In the genomic region with DNA sequence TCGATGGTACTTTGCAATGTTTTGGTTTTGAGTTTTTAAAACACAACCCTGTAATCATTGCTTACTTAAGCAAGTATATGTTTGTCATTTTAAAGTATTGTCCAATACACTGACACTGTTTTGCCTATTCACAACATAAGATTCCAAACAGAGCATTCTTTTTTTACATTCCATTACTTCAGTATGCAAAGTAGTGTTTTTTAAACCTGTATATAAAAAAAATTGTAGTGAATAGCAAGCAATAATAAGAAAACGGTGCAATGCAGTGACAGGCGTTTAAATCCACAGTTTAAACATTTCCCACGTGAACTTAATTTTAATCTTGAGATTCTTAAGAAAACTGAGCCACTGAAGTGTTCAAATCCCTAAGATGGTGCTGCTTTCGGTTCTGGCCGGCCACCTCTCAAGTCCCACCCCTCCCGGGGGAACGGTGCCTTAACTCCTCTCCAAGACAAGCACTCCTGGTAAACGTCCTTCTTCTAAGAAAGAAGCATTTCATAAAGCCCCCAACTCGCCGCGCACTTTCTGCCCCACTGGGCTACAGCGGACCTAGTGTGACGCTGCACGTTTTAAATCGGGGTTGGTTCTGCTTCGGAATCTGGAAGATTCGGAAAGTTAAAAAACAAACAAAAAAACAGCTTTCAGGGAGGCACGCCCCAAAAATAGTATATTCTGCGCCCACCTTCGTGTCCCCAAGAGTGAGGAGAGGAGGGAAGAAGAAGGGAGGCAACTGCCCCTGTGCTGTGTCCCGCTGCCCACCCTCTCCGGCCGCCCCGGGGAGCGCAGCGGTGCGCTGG, we compare ENCODE assay signal across 10 cellular contexts. TPM values are rescaled to one million over a fixed set of nuclear protein-coding genes. Genes with fewer than 3 reads are reported as not detected.
DNase-seq lines count a peak whose midpoint lies in the region; ATAC-seq, FAIRE-seq and TF ChIP-seq lines count a peak whose summit lies in the region.
"Had no signal": no experiment of that assay in that cellular context is flagged by ENCODE, and none has a peak within 500 bp of the region (broad histone marks: within the 10 kb centered on the region; RNA-seq: fewer than 3 reads in every experiment).

No MANE protein-coding gene starts in this region.

- H2AFZ ChIP-seq in endothelial cell of umbilical vein (ENCODE audit: low read depth, low read length): peak overlapping the region; percentile 38

- POLR2A ChIA-PET in activated naive CD8-positive, alpha-beta T cell treated with anti-CD3 and anti-CD28 coated beads, Interleukin-2, amount 10 ng/mL, durations not matched to agents 7 days and 5 days (lab: Charles Lee): no interaction called here
- POLR2A ChIA-PET in endothelial cell of umbilical vein (lab: Charles Lee): no interaction called here

- CTCF ChIA-PET in endothelial cell of umbilical vein (lab: Charles Lee): no interaction called here

- intact Hi-C loops in endothelial cell of umbilical vein (cut with micrococcal nuclease) (no loop called here), uterus (cut with DNase I; ENCODE audit: low total_unique reads) (no loop called here)

- H3K9me3 Mint-ChIP-seq in activated naive CD8-positive, alpha-beta T cell treated with anti-CD3 and anti-CD28 coated beads, Interleukin-2, amount 10 ng/mL, durations not matched to agents 7 days and 5 days: no peaks in the 10 kb centered on the region
- H3K9me3 Mint-ChIP-seq in activated naive CD8-positive, alpha-beta T cell treated with anti-CD3 and anti-CD28 coated beads for 36 hours: no peaks in the 10 kb centered on the region
- no peaks in the 10 kb centered on the region for H3K9me3 Mint-ChIP-seq in mesothelial cell of epicardium
- H3K9me3 Mint-ChIP-seq in activated T-helper 17 cell treated with anti-CD3 and anti-CD28 coated beads, Interleukin-2, amount 50 U/mL, for 72 hours: no peaks in the 10 kb centered on the region

- H3K9me1 ChIP-seq in endothelial cell of umbilical vein (replicated peaks; ENCODE audit: control insufficient read depth, extremely low read depth, insufficient read depth, low read length): no peaks in the 10 kb centered on the region

- no peaks in the 10 kb centered on the region for H3K9me3 ChIP-seq in endothelial cell of umbilical vein (replicated peaks; ENCODE audit: control insufficient read depth, insufficient read depth, low read length)
- H3K9me3 ChIP-seq in uterus: no peaks in the 10 kb centered on the region
- H3K9me3 ChIP-seq: body of pancreas had no signal

- H3K79me2 ChIP-seq in endothelial cell of umbilical vein (ENCODE audit: control insufficient read depth, insufficient read depth, low read length): no peaks in the 10 kb centered on the region

- H3K9ac ChIP-seq in endothelial cell of umbilical vein (replicated peaks; ENCODE audit: extremely low read depth, insufficient read depth, low read length): no peak overlapping the region

- ATAC-seq in activated naive CD8-positive, alpha-beta T cell treated with anti-CD3 and anti-CD28 coated beads, Interleukin-2, amount 10 ng/mL, durations not matched to agents 7 days and 5 days (ENCODE audit: low read depth): no peak
- no peak for ATAC-seq in GM21390 (IDR thresholded peaks at IDR 0.05; ENCODE audit: unreplicated experiment)
- no peak for ATAC-seq in activated T-helper 17 cell treated with anti-CD3 and anti-CD28 coated beads, Interleukin-2, amount 50 U/mL, for 72 hours (replicated peaks)

- TF ChIP-seq CTCF in endothelial cell of umbilical vein (IDR thresholded peaks at IDR 0.05; ENCODE audit: extremely low read depth in 1 of 2, insufficient read depth in 1 of 2, low read depth in 1 of 2, low read length in 2 of 2) (no peak), mesothelial cell of epicardium (IDR thresholded peaks at IDR 0.05; ENCODE audit: unreplicated experiment) (no peak), uterus (IDR thresholded peaks at IDR 0.05) (no peak)

- H3K4me3 ChIP-seq in endothelial cell of umbilical vein (replicated peaks in 1 of 3; ENCODE audit: insufficient read depth in 1 of 3, low read depth in 1 of 3, low read length in 3 of 3): peak overlapping the region in 2 of 3 experiments; percentile 7 to 32
- H3K4me3 ChIP-seq in uterus: peak overlapping the region; percentile 78 to 79

- dilution Hi-C loops in endothelial cell of umbilical vein (cut with MboI; ENCODE audit: extremely low pct_ligation_motif_present, low sequenced_read_pairs): no loop called here

- H3K4me1 ChIP-seq in endothelial cell of umbilical vein (ENCODE audit: control insufficient read depth, extremely low read depth, insufficient read depth, low read length) (no peaks in the 10 kb centered on the region), uterus (peaks cover 0 to 9% of the 10 kb centered on the region in 2 donors)

- no peaks in the 10 kb centered on the region for H4K20me1 ChIP-seq in endothelial cell of umbilical vein (replicated peaks; ENCODE audit: control insufficient read depth, extremely low read depth, insufficient read depth, low read length)

- peaks cover 38% of the 10 kb centered on the region for H3K27me3 Mint-ChIP-seq in activated naive CD8-positive, alpha-beta T cell treated with anti-CD3 and anti-CD28 coated beads, Interleukin-2, amount 10 ng/mL, durations not matched to agents 7 days and 5 days
- H3K27me3 Mint-ChIP-seq in activated naive CD8-positive, alpha-beta T cell treated with anti-CD3 and anti-CD28 coated beads for 36 hours: peaks cover 55% of the 10 kb centered on the region
- peaks cover 91% of the 10 kb centered on the region for H3K27me3 Mint-ChIP-seq in mesothelial cell of epicardium (ENCODE audit: low read depth)
- H3K27me3 Mint-ChIP-seq in activated T-helper 17 cell treated with anti-CD3 and anti-CD28 coated beads, Interleukin-2, amount 50 U/mL, for 72 hours: peaks cover 36% of the 10 kb centered on the region

- H3K27ac ChIP-seq in endothelial cell of umbilical vein (ENCODE audit: insufficient read depth, low read depth, low read length): no peak overlapping the region
- H3K27ac ChIP-seq in uterus: peak overlapping the region; percentile 94 to 98
- H3K27ac ChIP-seq: body of pancreas had no signal

- peak overlapping the region; percentile 55 for H3K4me3 Mint-ChIP-seq in activated naive CD8-positive, alpha-beta T cell treated with anti-CD3 and anti-CD28 coated beads, Interleukin-2, amount 10 ng/mL, durations not matched to agents 7 days and 5 days
- no peak overlapping the region for H3K4me3 Mint-ChIP-seq in activated naive CD8-positive, alpha-beta T cell treated with anti-CD3 and anti-CD28 coated beads for 36 hours
- peak overlapping the region; percentile 65 for H3K4me3 Mint-ChIP-seq in mesothelial cell of epicardium
- no peak overlapping the region for H3K4me3 Mint-ChIP-seq in activated T-helper 17 cell treated with anti-CD3 and anti-CD28 coated beads, Interleukin-2, amount 50 U/mL, for 72 hours

- no TSS peak for BruUV-seq in endothelial cell of umbilical vein (replicated peaks; lab: Mats Ljungman, UMichigan)

- no peak for FAIRE-seq in endothelial cell of umbilical vein (lab: Jason Lieb, UNC)
- FAIRE-seq: RCC 7860 had no signal

- H3K36me3 Mint-ChIP-seq in activated naive CD8-positive, alpha-beta T cell treated with anti-CD3 and anti-CD28 coated beads, Interleukin-2, amount 10 ng/mL, durations not matched to agents 7 days and 5 days: no peaks in the 10 kb centered on the region
- H3K36me3 Mint-ChIP-seq in activated naive CD8-positive, alpha-beta T cell treated with anti-CD3 and anti-CD28 coated beads for 36 hours: no peaks in the 10 kb centered on the region
- H3K36me3 Mint-ChIP-seq in mesothelial cell of epicardium: no peaks in the 10 kb centered on the region
- no peaks in the 10 kb centered on the region for H3K36me3 Mint-ChIP-seq in activated T-helper 17 cell treated with anti-CD3 and anti-CD28 coated beads, Interleukin-2, amount 50 U/mL, for 72 hours (ENCODE audit: low read depth)

- peak overlapping the region; percentile 37 for H3K4me2 ChIP-seq in endothelial cell of umbilical vein (ENCODE audit: insufficient read depth, low read length)

- H3K36me3 ChIP-seq in endothelial cell of umbilical vein (ENCODE audit: control insufficient read depth in 2 of 2, extremely low read depth in 1 of 2, insufficient read depth in 2 of 2, low read length in 2 of 2) (no peaks in the 10 kb centered on the region), uterus (no peaks in the 10 kb centered on the region)

- H3K4me1 Mint-ChIP-seq in activated naive CD8-positive, alpha-beta T cell treated with anti-CD3 and anti-CD28 coated beads, Interleukin-2, amount 10 ng/mL, durations not matched to agents 7 days and 5 days: peaks cover 3% of the 10 kb centered on the region
- peaks cover 4% of the 10 kb centered on the region for H3K4me1 Mint-ChIP-seq in activated naive CD8-positive, alpha-beta T cell treated with anti-CD3 and anti-CD28 coated beads for 36 hours
- peaks cover 14% of the 10 kb centered on the region for H3K4me1 Mint-ChIP-seq in mesothelial cell of epicardium
- H3K4me1 Mint-ChIP-seq in activated T-helper 17 cell treated with anti-CD3 and anti-CD28 coated beads, Interleukin-2, amount 50 U/mL, for 72 hours: no peaks in the 10 kb centered on the region

- peaks cover 36 to 50% of the 10 kb centered on the region in 2 experiments for H3K27me3 ChIP-seq in endothelial cell of umbilical vein (ENCODE audit: control insufficient read depth in 2 of 2, insufficient read depth in 2 of 2, low read length in 2 of 2)
- no peaks in the 10 kb centered on the region for H3K27me3 ChIP-seq in uterus

- DNase-seq in activated naive CD8-positive, alpha-beta T cell treated with anti-CD3 and anti-CD28 coated beads, Interleukin-2, amount 10 ng/mL, durations not matched to agents 7 days and 5 days: no peak
- no peak for DNase-seq in activated naive CD8-positive, alpha-beta T cell treated with anti-CD3 and anti-CD28 coated beads for 36 hours
- peak; percentile 5 for DNase-seq in endothelial cell of umbilical vein (ENCODE audit: low read depth, low spot score)
- DNase-seq in mesothelial cell of epicardium (ENCODE audit: low spot score in 2 of 2, unreplicated experiment in 2 of 2): peak in 1 of 2 experiments; percentile 40
- peak; percentile 44 to 67 for DNase-seq in uterus
- DNase-seq in germinal center (ENCODE audit: low spot score): no peak

- H3K27ac Mint-ChIP-seq in activated naive CD8-positive, alpha-beta T cell treated with anti-CD3 and anti-CD28 coated beads, Interleukin-2, amount 10 ng/mL, durations not matched to agents 7 days and 5 days: no peak overlapping the region
- no peak overlapping the region for H3K27ac Mint-ChIP-seq in activated naive CD8-positive, alpha-beta T cell treated with anti-CD3 and anti-CD28 coated beads for 36 hours
- H3K27ac Mint-ChIP-seq in mesothelial cell of epicardium: no peak overlapping the region
- H3K27ac Mint-ChIP-seq in activated T-helper 17 cell treated with anti-CD3 and anti-CD28 coated beads, Interleukin-2, amount 50 U/mL, for 72 hours: no peak overlapping the region

- TF ChIP-seq POLR2A in endothelial cell of umbilical vein (IDR thresholded peaks at IDR 0.05; ENCODE audit: low read depth, low read length) (no peak), uterus (IDR thresholded peaks at IDR 0.05) (no peak)

RNA-seq across cellular contexts. Expression of gene PGR, which starts 2.9 kb away (rescaled TPM):
- not detected for total RNA-seq in activated naive CD8-positive, alpha-beta T cell treated with anti-CD3 and anti-CD28 coated beads, Interleukin-2, amount 10 ng/mL, durations not matched to agents 7 days and 5 days
- not detected for total RNA-seq in activated naive CD8-positive, alpha-beta T cell treated with anti-CD3 and anti-CD28 coated beads for 36 hours
- total RNA-seq in endothelial cell of umbilical vein (not detected in 2 replicates), mesothelial cell of epicardium (0.02 to 0.29 TPM in 2 of 3 replicates, not detected in the other), uterus (100 to 1,000 TPM in 2 of 4 donors, 10 to 100 TPM in 2; 35.2 to 145 (median 108) TPM)
- polyA plus RNA-seq in endothelial cell of umbilical vein: not detected in 2 replicates
- polyA plus RNA-seq in endothelial cell of umbilical vein (2011; cell fraction: cytosol; rRNA removed): not detected in 2 replicates
- not detected in 2 replicates for polyA plus RNA-seq in endothelial cell of umbilical vein (2011; cell fraction: nucleus; rRNA removed)
- not detected in 2 replicates for polyA plus RNA-seq in endothelial cell of umbilical vein (2012)
- polyA minus RNA-seq in endothelial cell of umbilical vein: not detected in 2 replicates
- not detected for polyA minus RNA-seq in endothelial cell of umbilical vein (2011; cell fraction: cytosol; rRNA and poly(A)+ RNA removed)
- polyA minus RNA-seq in endothelial cell of umbilical vein (2011; cell fraction: nucleus; rRNA and poly(A)+ RNA removed): not detected in 2 replicates
- total RNA-seq in activated T-helper 17 cell treated with anti-CD3 and anti-CD28 coated beads, Interleukin-2, amount 50 U/mL, for 72 hours: not detected

Comparison
In these comparisons a context has a peak if more than half of its experiments do, and no peak if none do; other contexts are left out.
1. H3K4me3 Mint-ChIP-seq: peak in activated naive CD8-positive, alpha-beta T cell treated with anti-CD3 and anti-CD28 coated beads, Interleukin-2, amount 10 ng/mL, durations not matched to agents 7 days and 5 days (single experiment) and mesothelial cell of epicardium (single experiment); none in activated naive CD8-positive, alpha-beta T cell treated with anti-CD3 and anti-CD28 coated beads for 36 hours (single experiment) and activated T-helper 17 cell treated with anti-CD3 and anti-CD28 coated beads, Interleukin-2, amount 50 U/mL, for 72 hours (single experiment).
2. DNase-seq: peak in endothelial cell of umbilical vein (single experiment) and uterus (2 of 2); none in activated naive CD8-positive, alpha-beta T cell treated with anti-CD3 and anti-CD28 coated beads, Interleukin-2, amount 10 ng/mL, durations not matched to agents 7 days and 5 days (single experiment), activated naive CD8-positive, alpha-beta T cell treated with anti-CD3 and anti-CD28 coated beads for 36 hours (single experiment) and germinal center (single experiment).
3. RNA of gene PGR, which starts 2.9 kb away (total RNA-seq): 35.2 to 145 TPM in uterus; 0.02 to 0.29 TPM in mesothelial cell of epicardium, not detected in activated naive CD8-positive, alpha-beta T cell treated with anti-CD3 and anti-CD28 coated beads, Interleukin-2, amount 10 ng/mL, durations not matched to agents 7 days and 5 days, not detected in activated naive CD8-positive, alpha-beta T cell treated with anti-CD3 and anti-CD28 coated beads for 36 hours, not detected in endothelial cell of umbilical vein and not detected in activated T-helper 17 cell treated with anti-CD3 and anti-CD28 coated beads, Interleukin-2, amount 50 U/mL, for 72 hours; every median in the first group is over 10 times any median in the second.